31 cellular contexts compared by ENCODE assay signal in genomic region chr14:48914382-48914781, GRCh38.
"Had no signal": no experiment of that assay in that cellular context is flagged by ENCODE, and none has a peak within 500 bp of the region (broad histone marks: within the 10 kb centered on the region; RNA-seq: fewer than 3 reads in every experiment).

No MANE protein-coding gene starts in this region.

- H3K27me3 ChIP-seq: body of pancreas, breast epithelium, MG63, Peyer's patch had no signal

- H3K27ac ChIP-seq: body of pancreas, breast epithelium, RWPE1, SK-N-MC, WERI-Rb-1 had no signal

- H3K36me3 Mint-ChIP-seq: activated naive CD4-positive, alpha-beta T cell treated with anti-CD3 and anti-CD28 coated beads, Interleukin-2, amount 50 U/mL, for 24 hours; activated naive CD8-positive, alpha-beta T cell treated with anti-CD3 and anti-CD28 coated beads, Interleukin-2, amount 10 ng/mL, durations not matched to agents 7 days and 5 days had no signal

- H3K9me3 ChIP-seq: body of pancreas, MG63, Peyer's patch had no signal

- H3K4me3 ChIP-seq: body of pancreas, breast epithelium, MG63, Peyer's patch, SK-N-MC had no signal

- H3K9me3 Mint-ChIP-seq: activated T-cell treated with anti-CD3 and anti-CD28 coated beads, Interleukin-2, amount 50 U/mL, for 24 hours; activated T-helper 2 cell treated with anti-CD3 and anti-CD28 coated beads, Interferon-gamma antibody, Interleukin-2, Interleukin-4, amounts not matched to agents 10 μg/mL and 5 μg/mL and 100 μg/mL, durations not matched to agents 14 hours and 24 hours and 36 hours had no signal

- FAIRE-seq: astrocyte had no signal

- H3K36me3 ChIP-seq: breast epithelium, MG63, Peyer's patch, WERI-Rb-1 had no signal

- DNase-seq: activated CD4-positive, alpha-beta T cell treated with anti-CD3 and anti-CD28 coated beads for 1 hour; activated CD4-positive, alpha-beta T cell treated with anti-CD3 and anti-CD28 coated beads for 48 hours; activated CD4-positive, CD25-positive, alpha-beta regulatory T cell; activated CD8-positive, alpha-beta T cell treated with anti-CD3 and anti-CD28 coated beads for 36 hours; activated gamma-delta T cell; activated naive CD4-positive, alpha-beta T cell treated with Interleukin-2 at 50 U/mL for 16 hours; activated naive CD8-positive, alpha-beta T cell treated with anti-CD3 and anti-CD28 coated beads, Interleukin-2, amount 10 ng/mL, durations not matched to agents 7 days and 5 days; activated T-cell treated with anti-CD3 and anti-CD28 coated beads, Interleukin-2, amount 50 U/mL, for 24 hours; body of pancreas; Kasumi-1; KG1; MG63; NCI-H1048; NCI-H1105 treated with DMSO at 0.1 percent for 48 hours; NCI-H1436; NCI-H1694; NCI-H1930; NCI-H2081 treated with DMSO at 0.1 percent for 48 hours; NCI-H345; NCI-H524 treated with DMSO at 0.1 percent for 48 hours; PC-3; SIG-M5; T1000; WERI-Rb-1 had no signal

- H3K4me3 Mint-ChIP-seq: activated CD8-positive, alpha-beta T cell treated with anti-CD3 and anti-CD28 coated beads for 36 hours; activated naive CD4-positive, alpha-beta T cell treated with anti-CD3 and anti-CD28 coated beads, Interleukin-2, amount 50 U/mL, for 24 hours; activated naive CD8-positive, alpha-beta T cell treated with anti-CD3 and anti-CD28 coated beads, Interleukin-2, amount 10 ng/mL, durations not matched to agents 7 days and 5 days; activated T-cell treated with anti-CD3 and anti-CD28 coated beads, Interleukin-2, amount 50 U/mL, for 24 hours had no signal

- H3K4me1 Mint-ChIP-seq: activated naive CD4-positive, alpha-beta T cell treated with anti-CD3 and anti-CD28 coated beads, Interleukin-2, amount 50 U/mL, for 24 hours; activated naive CD8-positive, alpha-beta T cell treated with anti-CD3 and anti-CD28 coated beads, Interleukin-2, amount 10 ng/mL, durations not matched to agents 7 days and 5 days had no signal

- H3K4me1 ChIP-seq: body of pancreas, breast epithelium, Peyer's patch had no signal

- H3K27me3 Mint-ChIP-seq: activated CD8-positive, alpha-beta T cell treated with anti-CD3 and anti-CD28 coated beads for 36 hours; activated T-cell treated with anti-CD3 and anti-CD28 coated beads, Interleukin-2, amount 50 U/mL, for 24 hours had no signal

- H3K27ac Mint-ChIP-seq: activated CD8-positive, alpha-beta T cell treated with anti-CD3 and anti-CD28 coated beads for 36 hours; activated naive CD4-positive, alpha-beta T cell treated with anti-CD3 and anti-CD28 coated beads, Interleukin-2, amount 50 U/mL, for 24 hours; activated naive CD8-positive, alpha-beta T cell treated with anti-CD3 and anti-CD28 coated beads, Interleukin-2, amount 10 ng/mL, durations not matched to agents 7 days and 5 days; activated T-cell treated with anti-CD3 and anti-CD28 coated beads, Interleukin-2, amount 50 U/mL, for 24 hours; activated T-helper 2 cell treated with anti-CD3 and anti-CD28 coated beads, Interferon-gamma antibody, Interleukin-2, Interleukin-4, amounts not matched to agents 10 μg/mL and 5 μg/mL and 100 μg/mL, durations not matched to agents 14 hours and 24 hours and 36 hours had no signal
